Comparison of ENCODE assay signal across 8 cellular contexts in genomic region chr16:4350787-4351659, GRCh38. TPM values are rescaled to one million over a fixed set of nuclear protein-coding genes. Genes with fewer than 3 reads are reported as not detected.
DNase-seq lines count a peak whose midpoint lies in the region; ATAC-seq and TF ChIP-seq lines count a peak whose summit lies in the region.

PAM16 (minus strand) TSS chr16:4351321; CDS start chr16:4351234, 87 bp downstream.

- H3K27me3 ChIP-seq in dorsolateral prefrontal cortex (no peaks in the 10 kb centered on the region), right lobe of liver (no peaks in the 10 kb centered on the region)

- H3K36me3 ChIP-seq in right lobe of liver, result no peaks in the 10 kb centered on the region

- no peaks in the 10 kb centered on the region for H3K9me3 ChIP-seq in right lobe of liver

- intact Hi-C loops in dorsolateral prefrontal cortex (cut with DNase I) (no loop called here), right lobe of liver (cut with DNase I) (no loop called here)

- DNase-seq in CD1c-positive myeloid dendritic cell (ENCODE audit: extremely low spot score) (peak; percentile 98), NCI-H774 (lab: John Stamatoyannopoulos, UW) (peak; percentile 91), dorsolateral prefrontal cortex (peak; percentile 87 to 96 (median 92)), right lobe of liver (peak; percentile 97 to 98 (median 98))
- peak; percentile 97 to 98 for DNase-seq in activated CD4-positive, alpha-beta T cell treated with anti-CD3 and anti-CD28 coated beads, Interleukin-2, amount 50 U/mL, for 4 hours
- peak; percentile 97 to 99 for DNase-seq in stimulated activated CD4-positive, alpha-beta T cell treated with anti-CD3 and anti-CD28 coated beads, Interleukin-4, amount 100 ng/mL, for 4 hours

- H3K4me3 ChIP-seq in dorsolateral prefrontal cortex (peak within 1 kb of the TSS; percentile 54 to 99 (median 84)), right lobe of liver (peak within 1 kb of the TSS; percentile 65 to 98 (median 78))

- WGBS in right lobe of liver (ENCODE audit: insufficient coverage, low coverage, low lambda C conversion rate, missing lambda C conversion rate), result 1% methylated on average over 22 of the region's 81 CpGs

- H3K4me1 ChIP-seq in right lobe of liver, result peaks cover 0 to 57% (median 20%) of the 10 kb centered on the region in 4 donors

- TF ChIP-seq POLR2A in right lobe of liver (IDR thresholded peaks at IDR 0.05), result peak; percentile 82

- peak within 1 kb of the TSS in 50 of 59 donors; percentile 11 to 88 (median 68) for H3K27ac ChIP-seq in dorsolateral prefrontal cortex
- H3K27ac ChIP-seq in right lobe of liver, result peak within 1 kb of the TSS; percentile 37 to 90 (median 72)

- ATAC-seq in GM19438 (IDR thresholded peaks at IDR 0.05; ENCODE audit: low read depth, unreplicated experiment), result peak; percentile 91
- ATAC-seq in HG03571 (IDR thresholded peaks at IDR 0.05; ENCODE audit: unreplicated experiment), result peak; percentile 76
- ATAC-seq in right lobe of liver, result peak; percentile 82 to 91 (median 88)

- TF ChIP-seq CTCF in dorsolateral prefrontal cortex (IDR thresholded peaks at IDR 0.05 in 54 of 56, conservative IDR thresholded peaks at IDR 0.05 in 2 of 56; ENCODE audit: low read depth in 1 of 56, partially characterized antibody in 56 of 56) (peak in 31 of 56 donors; percentile 4 to 52 (median 24)), right lobe of liver (IDR thresholded peaks at IDR 0.05) (no peak)

RNA-seq across cellular contexts. Expression of gene PAM16, which starts in this region (rescaled TPM):
- total RNA-seq in dorsolateral prefrontal cortex (10 to 100 TPM; 31.5 to 61.9 (median 44.6) TPM), right lobe of liver (10 to 100 TPM; 27.9 to 45.9 (median 32.8) TPM)

Comparison
In these comparisons a context has a peak if more than half of its experiments do, and no peak if none do; other contexts are left out.
1. Peak in every context shown above with its lines: DNase-seq, ATAC-seq, H3K4me3 ChIP-seq and H3K27ac ChIP-seq.
2. CTCF ChIP-seq: peak in dorsolateral prefrontal cortex (31 of 56); none in right lobe of liver (0 of 4).